ENCODE assay signal across 15 cellular contexts in genomic region chr1:85584923-85585322, GRCh38. TPM values are rescaled to one million over a fixed set of nuclear protein-coding genes. Genes with fewer than 3 reads are reported as not detected.
DNase-seq lines count a peak whose midpoint lies in the region; ATAC-seq and TF ChIP-seq lines count a peak whose summit lies in the region.
"Had no signal": no experiment of that assay in that cellular context is flagged by ENCODE, and none has a peak within 500 bp of the region (broad histone marks: within the 10 kb centered on the region; RNA-seq: fewer than 3 reads in every experiment).

No MANE protein-coding gene starts in this region.

- no peaks in the 10 kb centered on the region for H3K9me3 ChIP-seq in T-helper 17 cell (ENCODE audit: control insufficient read depth, low read length, poor library complexity, severe bottlenecking)

- peaks cover 10% of the 10 kb centered on the region for H3K4me1 ChIP-seq in ACC112 (ENCODE audit: control insufficient read depth, insufficient read depth, low read length, unreplicated experiment)

- H2AFZ ChIP-seq in ACC112 (ENCODE audit: low read length, unreplicated experiment): no peak overlapping the region

- no peak for TF ChIP-seq CTCF in coronary artery (IDR thresholded peaks at IDR 0.05)

- DNase-seq in LHCN-M2 (ENCODE audit: low read depth) (peak; percentile 51), coronary artery (ENCODE audit: low spot score) (no peak), myocyte (ENCODE audit: low read depth) (peak; percentile 42), T-helper 17 cell (no peak)
- no peak for DNase-seq in stimulated activated CD4-positive, alpha-beta T cell treated with anti-CD3 and anti-CD28 coated beads, Interleukin-1b, Interleukin-23, amount 100 ng/mL, for 48 hours
- DNase-seq in activated CD8-positive, alpha-beta memory T cell treated with anti-CD3 and anti-CD28 coated beads, Interleukin-2, amount 10 ng/mL, durations not matched to agents 7 days and 5 days: no peak
- DNase-seq: activated CD4-positive, alpha-beta T cell treated with anti-CD3 and anti-CD28 coated beads for 1 hour; activated T-cell treated with anti-CD3 and anti-CD28 coated beads, Interleukin-2, amount 50 U/mL, for 4 hours; DMS79; erythroblast; naive B cell; SIG-M5; small intestine had no signal

- no peak overlapping the region for H3K4me3 Mint-ChIP-seq in T-helper 17 cell
- H3K4me3 Mint-ChIP-seq in activated CD8-positive, alpha-beta memory T cell treated with anti-CD3 and anti-CD28 coated beads, Interleukin-2, amount 10 ng/mL, durations not matched to agents 7 days and 5 days: no peak overlapping the region
- H3K4me3 Mint-ChIP-seq: activated T-cell treated with anti-CD3 and anti-CD28 coated beads, Interleukin-2, amount 50 U/mL, for 4 hours; naive B cell had no signal

- H3K4me1 Mint-ChIP-seq in T-helper 17 cell: peaks cover 7% of the 10 kb centered on the region
- H3K4me1 Mint-ChIP-seq in activated CD8-positive, alpha-beta memory T cell treated with anti-CD3 and anti-CD28 coated beads, Interleukin-2, amount 10 ng/mL, durations not matched to agents 7 days and 5 days: peaks cover 12% of the 10 kb centered on the region

- H3K9me3 Mint-ChIP-seq in activated CD8-positive, alpha-beta memory T cell treated with anti-CD3 and anti-CD28 coated beads, Interleukin-2, amount 10 ng/mL, durations not matched to agents 7 days and 5 days (ENCODE audit: low read depth): no peaks in the 10 kb centered on the region

- no peaks in the 10 kb centered on the region for H3K27me3 ChIP-seq in ACC112 (ENCODE audit: insufficient read depth, low read length)

- H3K36me3 ChIP-seq in ACC112 (ENCODE audit: insufficient read depth, low read length): peaks cover 28% of the 10 kb centered on the region

- H3K4me3 ChIP-seq in ACC112 (ENCODE audit: low read depth, low read length) (peak overlapping the region; percentile 94), coronary artery (no peak overlapping the region)

- H3K27ac Mint-ChIP-seq in T-helper 17 cell: no peak overlapping the region
- no peak overlapping the region for H3K27ac Mint-ChIP-seq in activated CD8-positive, alpha-beta memory T cell treated with anti-CD3 and anti-CD28 coated beads, Interleukin-2, amount 10 ng/mL, durations not matched to agents 7 days and 5 days
- H3K27ac Mint-ChIP-seq: naive B cell had no signal

- peaks cover 6% of the 10 kb centered on the region for H3K36me3 Mint-ChIP-seq in T-helper 17 cell (ENCODE audit: low read depth)
- no peaks in the 10 kb centered on the region for H3K36me3 Mint-ChIP-seq in activated CD8-positive, alpha-beta memory T cell treated with anti-CD3 and anti-CD28 coated beads, Interleukin-2, amount 10 ng/mL, durations not matched to agents 7 days and 5 days

- peak overlapping the region; percentile 97 for H3K27ac ChIP-seq in ACC112 (ENCODE audit: low read depth, low read length)
- peak overlapping the region; percentile 59 to 99 for H3K27ac ChIP-seq in coronary artery

- H3K27me3 Mint-ChIP-seq in T-helper 17 cell: peaks cover 39% of the 10 kb centered on the region
- H3K27me3 Mint-ChIP-seq in activated CD8-positive, alpha-beta memory T cell treated with anti-CD3 and anti-CD28 coated beads, Interleukin-2, amount 10 ng/mL, durations not matched to agents 7 days and 5 days: peaks cover 59% of the 10 kb centered on the region

- CTCF ChIA-PET in activated CD8-positive, alpha-beta memory T cell treated with anti-CD3 and anti-CD28 coated beads, Interleukin-2, amount 10 ng/mL, durations not matched to agents 7 days and 5 days (lab: Charles Lee): no interaction called here

- H3K79me2 ChIP-seq in ACC112 (ENCODE audit: control insufficient read depth, insufficient read depth, low read length, unreplicated experiment): peaks cover 27% of the 10 kb centered on the region

- ATAC-seq in HG02798 (IDR thresholded peaks at IDR 0.05; ENCODE audit: poor library complexity, unreplicated experiment) (no peak), T-helper 17 cell (no peak)
- no peak for ATAC-seq in activated CD8-positive, alpha-beta memory T cell treated with anti-CD3 and anti-CD28 coated beads, Interleukin-2, amount 10 ng/mL, durations not matched to agents 7 days and 5 days
- ATAC-seq: activated T-cell treated with anti-CD3 and anti-CD28 coated beads, Interleukin-2, amount 50 U/mL, for 4 hours had no signal

RNA-seq across cellular contexts. Expression of gene CCN1, which starts 4.4 kb away (rescaled TPM):
- 23.1 and 28.7 TPM in 2 replicates for total RNA-seq in LHCN-M2 (2014; rRNA removed)
- 427 TPM for polyA plus RNA-seq in LHCN-M2 (2012)
- total RNA-seq in myocyte: 11.9 and 12.5 TPM in 2 replicates
- polyA plus RNA-seq in myocyte (2012): 296 TPM
- total RNA-seq in T-helper 17 cell: not detected
- not detected for total RNA-seq in activated CD8-positive, alpha-beta memory T cell treated with anti-CD3 and anti-CD28 coated beads, Interleukin-2, amount 10 ng/mL, durations not matched to agents 7 days and 5 days

Comparison
In these comparisons a context has a peak if more than half of its experiments do, and no peak if none do; other contexts are left out.
1. DNase-seq: peak in LHCN-M2 (single experiment) and myocyte (single experiment); none in coronary artery (single experiment), stimulated activated CD4-positive, alpha-beta T cell treated with anti-CD3 and anti-CD28 coated beads, Interleukin-1b, Interleukin-23, amount 100 ng/mL, for 48 hours (single experiment), T-helper 17 cell (0 of 3) and activated CD8-positive, alpha-beta memory T cell treated with anti-CD3 and anti-CD28 coated beads, Interleukin-2, amount 10 ng/mL, durations not matched to agents 7 days and 5 days (single experiment).
2. RNA of gene CCN1, which starts 4.4 kb away (total RNA-seq): 23.1 to 28.7 TPM in LHCN-M2 and 11.9 to 12.5 TPM in myocyte; not detected in T-helper 17 cell and not detected in activated CD8-positive, alpha-beta memory T cell treated with anti-CD3 and anti-CD28 coated beads, Interleukin-2, amount 10 ng/mL, durations not matched to agents 7 days and 5 days; every median in the first group is over 10 times any median in the second.